ENCODE assay signal across 15 cellular contexts in genomic region chr19:29320076-29320475, GRCh38.
"Had no signal": no experiment of that assay in that cellular context is flagged by ENCODE, and none has a peak within 500 bp of the region (broad histone marks: within the 10 kb centered on the region; RNA-seq: fewer than 3 reads in every experiment).

No MANE protein-coding gene starts in this region.

- DNase-seq: activated CD4-positive, alpha-beta T cell treated with anti-CD3 and anti-CD28 coated beads for 1 hour; activated CD4-positive, alpha-beta T cell treated with anti-CD3 and anti-CD28 coated beads, Interleukin-2, amount 50 U/mL, for 48 hours; activated naive CD4-positive, alpha-beta T cell treated with anti-CD3 and anti-CD28 coated beads, Interleukin-2, amount 50 U/mL, for 16 hours; activated T-cell treated with anti-CD3 and anti-CD28 coated beads, Interleukin-2, amount 50 U/mL, for 24 hours; esophagus squamous epithelium; hippocampal formation; left ventricle myocardium inferior; naive thymus-derived CD8-positive, alpha-beta T cell; stimulated activated CD4-positive, alpha-beta T cell treated with anti-CD3 and anti-CD28 coated beads, Interleukin-2, amount 100 ng/mL, for 48 hours had no signal

- FAIRE-seq: colon, endothelial cell of umbilical vein had no signal

- H3K27ac ChIP-seq: cardiac muscle cell, esophagus squamous epithelium, left ventricle myocardium inferior, neutrophil, tibial nerve had no signal

- ATAC-seq: naive thymus-derived CD8-positive, alpha-beta T cell; stimulated activated memory B cell treated with anti-CD40 and anti-IgM and Interleukin-4, amounts not matched to agents 10 μg/mL and 1 μg/mL and 100 μg/mL, for 72 hours had no signal
